1 cellular context compared by ENCODE assay signal in the genomic region with DNA sequence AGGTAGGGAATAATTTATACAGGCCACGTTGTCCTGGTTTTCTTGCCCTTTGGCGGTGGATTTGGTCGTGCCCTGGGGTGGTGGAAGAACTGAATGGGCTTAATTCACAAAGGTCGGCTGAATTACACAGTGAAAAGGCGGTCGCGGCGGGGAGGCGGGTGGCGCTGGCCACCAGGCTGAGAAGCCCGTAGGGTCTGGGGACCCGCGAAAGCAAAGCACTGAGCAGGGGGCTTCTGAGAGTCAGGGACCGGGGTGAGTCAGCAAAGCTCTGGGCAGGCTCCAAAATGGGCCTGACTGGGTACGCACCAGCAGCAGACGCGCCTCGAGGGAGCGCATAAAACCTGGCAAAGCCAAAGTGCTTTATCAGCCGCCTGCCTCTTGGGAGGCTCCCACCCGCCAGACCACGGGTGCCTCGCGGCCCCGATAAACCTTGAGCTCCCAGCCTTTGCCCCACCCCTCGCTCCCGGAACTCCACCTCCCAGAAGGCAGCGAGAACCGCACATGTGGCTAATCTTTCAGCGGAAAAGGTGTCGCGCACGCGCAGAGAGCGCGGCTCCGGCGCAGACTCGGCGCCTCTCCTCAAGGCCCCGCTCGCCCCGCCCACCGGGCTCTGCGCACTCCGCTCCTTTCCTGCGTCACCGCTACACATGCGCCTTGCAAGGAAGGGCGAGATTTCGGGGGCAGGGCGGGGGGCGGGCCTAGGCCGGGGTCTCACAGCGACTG.
TF ChIP-seq lines count a peak whose summit lies in the region.

No MANE protein-coding gene starts in this region.

TF ChIP-seq in K562, 482 proteins besides CTCF, POLR2A, EP300 and RAD21 (continued from another document and continues in another):
- TF ChIP-seq, protein P1, sequence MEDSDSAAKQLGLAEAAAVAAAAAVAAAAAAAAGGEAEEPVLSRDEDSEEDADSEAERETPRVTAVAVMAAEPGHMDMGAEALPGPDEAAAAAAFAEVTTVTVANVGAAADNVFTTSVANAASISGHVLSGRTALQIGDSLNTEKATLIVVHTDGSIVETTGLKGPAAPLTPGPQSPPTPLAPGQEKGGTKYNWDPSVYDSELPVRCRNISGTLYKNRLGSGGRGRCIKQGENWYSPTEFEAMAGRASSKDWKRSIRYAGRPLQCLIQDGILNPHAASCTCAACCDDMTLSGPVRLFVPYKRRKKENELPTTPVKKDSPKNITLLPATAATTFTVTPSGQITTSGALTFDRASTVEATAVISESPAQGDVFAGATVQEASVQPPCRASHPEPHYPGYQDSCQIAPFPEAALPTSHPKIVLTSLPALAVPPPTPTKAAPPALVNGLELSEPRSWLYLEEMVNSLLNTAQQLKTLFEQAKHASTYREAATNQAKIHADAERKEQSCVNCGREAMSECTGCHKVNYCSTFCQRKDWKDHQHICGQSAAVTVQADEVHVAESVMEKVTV (CRISPR knock-in tag; IDR thresholded peaks at IDR 0.05) = no peak
- TF ChIP-seq ZKSCAN1 (IDR thresholded peaks at IDR 0.05; ENCODE audit: low read depth, low read length) (0 out of 2 replicates have a peak, but pooled peaks have one; percentile 26), TBL1XR1 (IDR thresholded peaks at IDR 0.05; ENCODE audit: low read length in 2 of 2) (0 out of 4 replicates have a peak, but pooled peaks of 1 of the 2 experiments have one; percentile 53), BRD9 (IDR thresholded peaks at IDR 0.05; ENCODE audit: low read depth, partially characterized antibody) (no peak), SMAD1 (IDR thresholded peaks at IDR 0.05; ENCODE audit: low read depth, low read length, partially characterized antibody) (no peak), CBFB (CRISPR knock-in tag; IDR thresholded peaks at IDR 0.05) (no peak), HNRNPK (IDR thresholded peaks at IDR 0.05; ENCODE audit: low read depth, low read length, poor library complexity, severe bottlenecking) (no peak), POLR2G (IDR thresholded peaks at IDR 0.05; ENCODE audit: low read depth, low read length) (peak; percentile 87; the same call in 1 of the 2 replicates), TAF9B (IDR thresholded peaks at IDR 0.05; ENCODE audit: partially characterized antibody) (no peak), TFAM (CRISPR knock-in tag; conservative IDR thresholded peaks at IDR 0.05) (no peak), L3MBTL2 (IDR thresholded peaks at IDR 0.05) (peak; percentile 98), GTF2E2 (tag; IDR thresholded peaks at IDR 0.05) (no peak), POLR2AphosphoS2 (IDR thresholded peaks at IDR 0.05; ENCODE audit: low read length) (peak; percentile 95), CBX3 (IDR thresholded peaks at IDR 0.05; ENCODE audit: borderline replicate concordance in 1 of 2, low read length in 2 of 2) (peak in 1 of 2 experiments; percentile 87; a peak in 2 of 3 replicates), ZNF175 (CRISPR knock-in tag; IDR thresholded peaks at IDR 0.05; ENCODE audit: low read depth) (peak; percentile 88), CAMTA2 (CRISPR knock-in tag; conservative IDR thresholded peaks at IDR 0.05) (peak; percentile 67; the same call in 1 of the 2 replicates), FOXP1 (CRISPR knock-in tag; IDR thresholded peaks at IDR 0.05) (no peak), GATAD2A (IDR thresholded peaks at IDR 0.05) (0 out of 2 replicates have a peak, but pooled peaks have one; percentile 65), BHLHE40 (IDR thresholded peaks at IDR 0.05; ENCODE audit: low read length) (peak; percentile 88), ZNF347 (CRISPR knock-in tag; IDR thresholded peaks at IDR 0.05; ENCODE audit: low read depth) (no peak), CBFA2T2 (conservative IDR thresholded peaks at IDR 0.05) (peak; percentile 86), MEIS2 (IDR thresholded peaks at IDR 0.05; ENCODE audit: partially characterized antibody) (peak; percentile 100), RFX5 (IDR thresholded peaks at IDR 0.05; ENCODE audit: low read depth, low read length) (no peak), ZNF445 (CRISPR knock-in tag; IDR thresholded peaks at IDR 0.05; ENCODE audit: low read depth) (no peak; the same call in 1 of the 2 replicates), GABPA (tag; conservative IDR thresholded peaks at IDR 0.05; ENCODE audit: low read depth) (peak; percentile 63), NR2C2 (CRISPR knock-in tag; IDR thresholded peaks at IDR 0.05) (no peak), NR2C2 (tag; IDR thresholded peaks at IDR 0.05) (peak; percentile 88), EP400 (IDR thresholded peaks at IDR 0.05) (peak; percentile 87)
- TF ChIP-seq, protein P2, sequence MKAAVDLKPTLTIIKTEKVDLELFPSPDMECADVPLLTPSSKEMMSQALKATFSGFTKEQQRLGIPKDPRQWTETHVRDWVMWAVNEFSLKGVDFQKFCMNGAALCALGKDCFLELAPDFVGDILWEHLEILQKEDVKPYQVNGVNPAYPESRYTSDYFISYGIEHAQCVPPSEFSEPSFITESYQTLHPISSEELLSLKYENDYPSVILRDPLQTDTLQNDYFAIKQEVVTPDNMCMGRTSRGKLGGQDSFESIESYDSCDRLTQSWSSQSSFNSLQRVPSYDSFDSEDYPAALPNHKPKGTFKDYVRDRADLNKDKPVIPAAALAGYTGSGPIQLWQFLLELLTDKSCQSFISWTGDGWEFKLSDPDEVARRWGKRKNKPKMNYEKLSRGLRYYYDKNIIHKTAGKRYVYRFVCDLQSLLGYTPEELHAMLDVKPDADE (conservative IDR thresholded peaks at IDR 0.05; ENCODE audit: control insufficient read depth, low read depth, low read length) = peak; percentile 78
- TF ChIP-seq, protein P3, sequence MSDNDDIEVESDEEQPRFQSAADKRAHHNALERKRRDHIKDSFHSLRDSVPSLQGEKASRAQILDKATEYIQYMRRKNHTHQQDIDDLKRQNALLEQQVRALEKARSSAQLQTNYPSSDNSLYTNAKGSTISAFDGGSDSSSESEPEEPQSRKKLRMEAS (CRISPR knock-in tag; IDR thresholded peaks at IDR 0.05) = peak; percentile 95
- TF ChIP-seq, protein P4, sequence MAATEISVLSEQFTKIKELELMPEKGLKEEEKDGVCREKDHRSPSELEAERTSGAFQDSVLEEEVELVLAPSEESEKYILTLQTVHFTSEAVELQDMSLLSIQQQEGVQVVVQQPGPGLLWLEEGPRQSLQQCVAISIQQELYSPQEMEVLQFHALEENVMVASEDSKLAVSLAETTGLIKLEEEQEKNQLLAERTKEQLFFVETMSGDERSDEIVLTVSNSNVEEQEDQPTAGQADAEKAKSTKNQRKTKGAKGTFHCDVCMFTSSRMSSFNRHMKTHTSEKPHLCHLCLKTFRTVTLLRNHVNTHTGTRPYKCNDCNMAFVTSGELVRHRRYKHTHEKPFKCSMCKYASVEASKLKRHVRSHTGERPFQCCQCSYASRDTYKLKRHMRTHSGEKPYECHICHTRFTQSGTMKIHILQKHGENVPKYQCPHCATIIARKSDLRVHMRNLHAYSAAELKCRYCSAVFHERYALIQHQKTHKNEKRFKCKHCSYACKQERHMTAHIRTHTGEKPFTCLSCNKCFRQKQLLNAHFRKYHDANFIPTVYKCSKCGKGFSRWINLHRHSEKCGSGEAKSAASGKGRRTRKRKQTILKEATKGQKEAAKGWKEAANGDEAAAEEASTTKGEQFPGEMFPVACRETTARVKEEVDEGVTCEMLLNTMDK (IDR thresholded peaks at IDR 0.05; ENCODE audit: borderline replicate concordance, insufficient read depth, low read depth, low read length, poor library complexity, severe bottlenecking) = no peak
- TF ChIP-seq, protein P5, sequence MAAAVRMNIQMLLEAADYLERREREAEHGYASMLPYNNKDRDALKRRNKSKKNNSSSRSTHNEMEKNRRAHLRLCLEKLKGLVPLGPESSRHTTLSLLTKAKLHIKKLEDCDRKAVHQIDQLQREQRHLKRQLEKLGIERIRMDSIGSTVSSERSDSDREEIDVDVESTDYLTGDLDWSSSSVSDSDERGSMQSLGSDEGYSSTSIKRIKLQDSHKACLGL (CRISPR knock-in tag; IDR thresholded peaks at IDR 0.05; ENCODE audit: borderline replicate concordance, poor library complexity, severe bottlenecking) = no peak
- TF ChIP-seq, protein P6, sequence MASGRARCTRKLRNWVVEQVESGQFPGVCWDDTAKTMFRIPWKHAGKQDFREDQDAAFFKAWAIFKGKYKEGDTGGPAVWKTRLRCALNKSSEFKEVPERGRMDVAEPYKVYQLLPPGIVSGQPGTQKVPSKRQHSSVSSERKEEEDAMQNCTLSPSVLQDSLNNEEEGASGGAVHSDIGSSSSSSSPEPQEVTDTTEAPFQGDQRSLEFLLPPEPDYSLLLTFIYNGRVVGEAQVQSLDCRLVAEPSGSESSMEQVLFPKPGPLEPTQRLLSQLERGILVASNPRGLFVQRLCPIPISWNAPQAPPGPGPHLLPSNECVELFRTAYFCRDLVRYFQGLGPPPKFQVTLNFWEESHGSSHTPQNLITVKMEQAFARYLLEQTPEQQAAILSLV (tag; IDR thresholded peaks at IDR 0.05) = 0 out of 2 replicates have a peak, but pooled peaks have one; percentile 48
- TF ChIP-seq, protein P7, sequence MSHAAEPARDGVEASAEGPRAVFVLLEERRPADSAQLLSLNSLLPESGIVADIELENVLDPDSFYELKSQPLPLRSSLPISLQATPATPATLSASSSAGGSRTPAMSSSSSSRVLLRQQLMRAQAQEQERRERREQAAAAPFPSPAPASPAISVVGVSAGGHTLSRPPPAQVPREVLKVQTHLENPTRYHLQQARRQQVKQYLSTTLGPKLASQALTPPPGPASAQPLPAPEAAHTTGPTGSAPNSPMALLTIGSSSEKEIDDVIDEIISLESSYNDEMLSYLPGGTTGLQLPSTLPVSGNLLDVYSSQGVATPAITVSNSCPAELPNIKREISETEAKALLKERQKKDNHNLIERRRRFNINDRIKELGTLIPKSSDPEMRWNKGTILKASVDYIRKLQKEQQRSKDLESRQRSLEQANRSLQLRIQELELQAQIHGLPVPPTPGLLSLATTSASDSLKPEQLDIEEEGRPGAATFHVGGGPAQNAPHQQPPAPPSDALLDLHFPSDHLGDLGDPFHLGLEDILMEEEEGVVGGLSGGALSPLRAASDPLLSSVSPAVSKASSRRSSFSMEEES (CRISPR knock-in tag; IDR thresholded peaks at IDR 0.05) = no peak
- TF ChIP-seq, protein P8, sequence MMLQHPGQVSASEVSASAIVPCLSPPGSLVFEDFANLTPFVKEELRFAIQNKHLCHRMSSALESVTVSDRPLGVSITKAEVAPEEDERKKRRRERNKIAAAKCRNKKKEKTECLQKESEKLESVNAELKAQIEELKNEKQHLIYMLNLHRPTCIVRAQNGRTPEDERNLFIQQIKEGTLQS (IDR thresholded peaks at IDR 0.05) = 0 out of 2 replicates have a peak, but pooled peaks have one; percentile 16
- TF ChIP-seq, protein P8 (CRISPR knock-in tag; conservative IDR thresholded peaks at IDR 0.05) = no peak
- TF ChIP-seq, protein P9, sequence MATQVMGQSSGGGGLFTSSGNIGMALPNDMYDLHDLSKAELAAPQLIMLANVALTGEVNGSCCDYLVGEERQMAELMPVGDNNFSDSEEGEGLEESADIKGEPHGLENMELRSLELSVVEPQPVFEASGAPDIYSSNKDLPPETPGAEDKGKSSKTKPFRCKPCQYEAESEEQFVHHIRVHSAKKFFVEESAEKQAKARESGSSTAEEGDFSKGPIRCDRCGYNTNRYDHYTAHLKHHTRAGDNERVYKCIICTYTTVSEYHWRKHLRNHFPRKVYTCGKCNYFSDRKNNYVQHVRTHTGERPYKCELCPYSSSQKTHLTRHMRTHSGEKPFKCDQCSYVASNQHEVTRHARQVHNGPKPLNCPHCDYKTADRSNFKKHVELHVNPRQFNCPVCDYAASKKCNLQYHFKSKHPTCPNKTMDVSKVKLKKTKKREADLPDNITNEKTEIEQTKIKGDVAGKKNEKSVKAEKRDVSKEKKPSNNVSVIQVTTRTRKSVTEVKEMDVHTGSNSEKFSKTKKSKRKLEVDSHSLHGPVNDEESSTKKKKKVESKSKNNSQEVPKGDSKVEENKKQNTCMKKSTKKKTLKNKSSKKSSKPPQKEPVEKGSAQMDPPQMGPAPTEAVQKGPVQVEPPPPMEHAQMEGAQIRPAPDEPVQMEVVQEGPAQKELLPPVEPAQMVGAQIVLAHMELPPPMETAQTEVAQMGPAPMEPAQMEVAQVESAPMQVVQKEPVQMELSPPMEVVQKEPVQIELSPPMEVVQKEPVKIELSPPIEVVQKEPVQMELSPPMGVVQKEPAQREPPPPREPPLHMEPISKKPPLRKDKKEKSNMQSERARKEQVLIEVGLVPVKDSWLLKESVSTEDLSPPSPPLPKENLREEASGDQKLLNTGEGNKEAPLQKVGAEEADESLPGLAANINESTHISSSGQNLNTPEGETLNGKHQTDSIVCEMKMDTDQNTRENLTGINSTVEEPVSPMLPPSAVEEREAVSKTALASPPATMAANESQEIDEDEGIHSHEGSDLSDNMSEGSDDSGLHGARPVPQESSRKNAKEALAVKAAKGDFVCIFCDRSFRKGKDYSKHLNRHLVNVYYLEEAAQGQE (CRISPR knock-in tag; IDR thresholded peaks at IDR 0.05; ENCODE audit: low read depth) = 0 out of 2 replicates have a peak, but pooled peaks have one; percentile 43
- TF ChIP-seq, protein P10, sequence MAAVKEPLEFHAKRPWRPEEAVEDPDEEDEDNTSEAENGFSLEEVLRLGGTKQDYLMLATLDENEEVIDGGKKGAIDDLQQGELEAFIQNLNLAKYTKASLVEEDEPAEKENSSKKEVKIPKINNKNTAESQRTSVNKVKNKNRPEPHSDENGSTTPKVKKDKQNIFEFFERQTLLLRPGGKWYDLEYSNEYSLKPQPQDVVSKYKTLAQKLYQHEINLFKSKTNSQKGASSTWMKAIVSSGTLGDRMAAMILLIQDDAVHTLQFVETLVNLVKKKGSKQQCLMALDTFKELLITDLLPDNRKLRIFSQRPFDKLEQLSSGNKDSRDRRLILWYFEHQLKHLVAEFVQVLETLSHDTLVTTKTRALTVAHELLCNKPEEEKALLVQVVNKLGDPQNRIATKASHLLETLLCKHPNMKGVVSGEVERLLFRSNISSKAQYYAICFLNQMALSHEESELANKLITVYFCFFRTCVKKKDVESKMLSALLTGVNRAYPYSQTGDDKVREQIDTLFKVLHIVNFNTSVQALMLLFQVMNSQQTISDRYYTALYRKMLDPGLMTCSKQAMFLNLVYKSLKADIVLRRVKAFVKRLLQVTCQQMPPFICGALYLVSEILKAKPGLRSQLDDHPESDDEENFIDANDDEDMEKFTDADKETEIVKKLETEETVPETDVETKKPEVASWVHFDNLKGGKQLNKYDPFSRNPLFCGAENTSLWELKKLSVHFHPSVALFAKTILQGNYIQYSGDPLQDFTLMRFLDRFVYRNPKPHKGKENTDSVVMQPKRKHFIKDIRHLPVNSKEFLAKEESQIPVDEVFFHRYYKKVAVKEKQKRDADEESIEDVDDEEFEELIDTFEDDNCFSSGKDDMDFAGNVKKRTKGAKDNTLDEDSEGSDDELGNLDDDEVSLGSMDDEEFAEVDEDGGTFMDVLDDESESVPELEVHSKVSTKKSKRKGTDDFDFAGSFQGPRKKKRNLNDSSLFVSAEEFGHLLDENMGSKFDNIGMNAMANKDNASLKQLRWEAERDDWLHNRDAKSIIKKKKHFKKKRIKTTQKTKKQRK (IDR thresholded peaks at IDR 0.05; ENCODE audit: borderline replicate concordance, low read depth, low read length) = no peak
